In the genomic region with DNA sequence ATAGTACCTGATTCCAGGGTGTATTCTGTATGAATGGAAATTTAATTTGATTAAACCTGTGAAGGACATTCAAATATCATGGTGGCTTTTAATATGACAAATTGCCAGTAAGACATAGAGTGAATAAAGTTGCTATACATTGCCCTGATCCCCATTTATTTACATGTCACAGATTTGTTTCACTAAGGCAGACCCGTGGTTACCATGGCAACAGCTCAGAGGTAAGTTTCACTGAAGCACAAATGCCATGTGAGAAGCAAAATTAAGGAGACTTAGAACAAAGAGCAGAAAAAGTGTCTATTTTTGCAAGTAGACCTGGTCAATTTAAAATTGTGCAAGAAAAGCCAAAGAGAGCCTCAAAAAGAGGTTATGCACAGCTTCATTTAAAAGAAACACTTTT, we compare ENCODE assay signal across 15 cellular contexts.
DNase-seq lines count a peak whose midpoint lies in the region; ATAC-seq and TF ChIP-seq lines count a peak whose summit lies in the region.
"Had no signal": no experiment of that assay in that cellular context is flagged by ENCODE, and none has a peak within 500 bp of the region (broad histone marks: within the 10 kb centered on the region; RNA-seq: fewer than 3 reads in every experiment).

No MANE protein-coding gene starts in this region.

- TF ChIP-seq EP300 in upper lobe of left lung (IDR thresholded peaks at IDR 0.05), result no peak

- H3K4me1 Mint-ChIP-seq in GM23338 (peaks cover 10% of the 10 kb centered on the region), endodermal cell (peaks cover 16% of the 10 kb centered on the region)
- H3K4me1 Mint-ChIP-seq: T-helper 17 cell had no signal

- H3K9me3 Mint-ChIP-seq in GM23338 (no peaks in the 10 kb centered on the region), endodermal cell (no peaks in the 10 kb centered on the region)
- H3K9me3 Mint-ChIP-seq: H9 had no signal

- no peaks in the 10 kb centered on the region for H4K20me1 ChIP-seq in GM23338 (replicated peaks; ENCODE audit: insufficient read depth)

- H3K4me3 ChIP-seq in GM23338 (no peak overlapping the region), mesendoderm (ENCODE audit: low read length) (no peak overlapping the region), upper lobe of left lung (no peak overlapping the region), endodermal cell (ENCODE audit: low read length) (no peak overlapping the region)
- H3K4me3 ChIP-seq: A549 had no signal

- H3K36me3 Mint-ChIP-seq in GM23338 (ENCODE audit: low read depth) (no peaks in the 10 kb centered on the region), endodermal cell (ENCODE audit: low read depth) (no peaks in the 10 kb centered on the region)

- H2BK15ac ChIP-seq in mesendoderm (replicated peaks; ENCODE audit: low read depth), result no peak overlapping the region

- ATAC-seq in GM23338 (no peak), GM21619 (IDR thresholded peaks at IDR 0.05; ENCODE audit: unreplicated experiment) (no peak), upper lobe of left lung (ENCODE audit: low FRiP score in 2 of 2) (no peak)
- ATAC-seq: A549, T-helper 17 cell had no signal

- no peak overlapping the region for H2BK5ac ChIP-seq in mesendoderm (ENCODE audit: low read length)

- H3K27me3 ChIP-seq in GM23338 (ENCODE audit: insufficient read depth), result no peaks in the 10 kb centered on the region
- no peaks in the 10 kb centered on the region for H3K27me3 ChIP-seq in mesendoderm (ENCODE audit: insufficient read depth, low read length, poor library complexity)
- no peaks in the 10 kb centered on the region for H3K27me3 ChIP-seq in upper lobe of left lung
- H3K27me3 ChIP-seq in endodermal cell (ENCODE audit: control insufficient read depth, insufficient read depth, low read length, poor library complexity, severe bottlenecking), result no peaks in the 10 kb centered on the region

- H4K8ac ChIP-seq in mesendoderm (ENCODE audit: low read depth, low read length), result no peak overlapping the region

- no CpG with 5 or more reads among the region's 1 CpG for WGBS in mesendoderm (ENCODE audit: extremely low coverage, insufficient coverage, low lambda C conversion rate)
- WGBS in upper lobe of left lung, 2 donors, result 39 to 55% methylated on average over 1 of the region's 1 CpG
- 82 to 100% methylated on average over 1 of the region's 1 CpG for WGBS in endodermal cell (ENCODE audit: insufficient coverage in 1 of 2, insufficient read length in 1 of 2), 2 experiments

- H3K56ac ChIP-seq in mesendoderm (ENCODE audit: low read length), result no peak overlapping the region

- no peaks in the 10 kb centered on the region for H3K36me3 ChIP-seq in GM23338 (ENCODE audit: insufficient read depth)
- H3K36me3 ChIP-seq in mesendoderm (ENCODE audit: control insufficient read depth, insufficient read depth, low read length), result no peaks in the 10 kb centered on the region
- no peaks in the 10 kb centered on the region for H3K36me3 ChIP-seq in upper lobe of left lung
- no peaks in the 10 kb centered on the region for H3K36me3 ChIP-seq in endodermal cell (ENCODE audit: control insufficient read depth, insufficient read depth, low read length)

- no peak overlapping the region for H3K18ac ChIP-seq in mesendoderm (ENCODE audit: low read length)

- no peaks in the 10 kb centered on the region for H3F3A ChIP-seq in GM23338 (replicated peaks; ENCODE audit: low read depth)

- H3K9me3 ChIP-seq in upper lobe of left lung (no peaks in the 10 kb centered on the region), endodermal cell (ENCODE audit: control insufficient read depth, low read length) (no peaks in the 10 kb centered on the region)
- H3K9me3 ChIP-seq: A549 had no signal

- H3K23ac ChIP-seq in mesendoderm (ENCODE audit: low read length), result no peak overlapping the region

- H4K5ac ChIP-seq in mesendoderm (ENCODE audit: low read length), result no peak overlapping the region

- H3K79me1 ChIP-seq in mesendoderm (ENCODE audit: low read length), result no peaks in the 10 kb centered on the region

- no peaks in the 10 kb centered on the region; the same call in 1 of the 2 replicates for H3K9me2 ChIP-seq in GM23338 (ENCODE audit: insufficient read depth)

- H3K4me3 Mint-ChIP-seq in GM23338, result no peak overlapping the region
- H3K4me3 Mint-ChIP-seq in endodermal cell, result no peak overlapping the region
- H3K4me3 Mint-ChIP-seq: H9, T-helper 17 cell had no signal

- H2BK120ac ChIP-seq in mesendoderm (ENCODE audit: low read depth, low read length), result no peak overlapping the region

- H3K27ac Mint-ChIP-seq in GM23338, result no peak overlapping the region
- no peak overlapping the region for H3K27ac Mint-ChIP-seq in endodermal cell
- H3K27ac Mint-ChIP-seq: H9, T-helper 17 cell had no signal

- TF ChIP-seq POLR2A in upper lobe of left lung (IDR thresholded peaks at IDR 0.05), result no peak

- DNase-seq in NCI-H2227 (lab: John Stamatoyannopoulos, UW; ENCODE audit: unreplicated experiment) (peak; percentile 30), NCI-H2227 treated with DMSO at 0.1 percent for 48 hours (lab: John Stamatoyannopoulos, UW) (no peak), GM23338 (ENCODE audit: low spot score) (peak; percentile 30), NCI-H524 (lab: John Stamatoyannopoulos, UW) (peak; percentile 55 to 80), mesendoderm (peak; percentile 26), upper lobe of left lung (no peak), endodermal cell (no peak)
- DNase-seq: H9, Kasumi-1, NCI-H1694, NCI-H510A treated with DMSO at 0.1 percent for 48 hours, SIG-M5, T-helper 17 cell had no signal

- H3K4me2 ChIP-seq in GM23338 (no peak overlapping the region), mesendoderm (ENCODE audit: low read length) (no peak overlapping the region)
- H3K4me2 ChIP-seq: A549 had no signal

- H3K27ac ChIP-seq in GM23338 (ENCODE audit: low read depth), result no peak overlapping the region
- H3K27ac ChIP-seq in mesendoderm (ENCODE audit: low read depth, low read length), result no peak overlapping the region
- H3K27ac ChIP-seq in upper lobe of left lung, result no peak overlapping the region
- H3K27ac ChIP-seq in endodermal cell (ENCODE audit: low read depth, low read length), result no peak overlapping the region
- H3K27ac ChIP-seq: A549 had no signal

- TF ChIP-seq CTCF in GM23338 (conservative IDR thresholded peaks at IDR 0.05; ENCODE audit: low read depth in 2 of 2) (no peak), upper lobe of left lung (IDR thresholded peaks at IDR 0.05) (no peak), endodermal cell (conservative IDR thresholded peaks at IDR 0.05) (no peak)

- H2AFZ ChIP-seq in GM23338, result no peak overlapping the region

- no peaks in the 10 kb centered on the region for H3K79me2 ChIP-seq in GM23338 (replicated peaks; ENCODE audit: insufficient read depth)
- H3K79me2 ChIP-seq in mesendoderm (ENCODE audit: control insufficient read depth, insufficient read depth, low read length), result no peaks in the 10 kb centered on the region

- H3K4ac ChIP-seq in mesendoderm (ENCODE audit: low read depth, low read length), result no peak overlapping the region

- H3K9ac ChIP-seq in mesendoderm (ENCODE audit: low read length) (no peak overlapping the region), endodermal cell (ENCODE audit: extremely low read depth, low read length, poor library complexity, severe bottlenecking) (no peak overlapping the region)

- no peak overlapping the region for H2AK5ac ChIP-seq in mesendoderm (ENCODE audit: low read length)

- H3K4me1 ChIP-seq in GM23338 (ENCODE audit: insufficient read depth) (no peaks in the 10 kb centered on the region), mesendoderm (ENCODE audit: control insufficient read depth, low read depth, low read length) (no peaks in the 10 kb centered on the region), upper lobe of left lung (no peaks in the 10 kb centered on the region), endodermal cell (ENCODE audit: control insufficient read depth, insufficient read depth, low read length) (peaks cover 8% of the 10 kb centered on the region)
- H3K4me1 ChIP-seq: A549 had no signal

- H3K27me3 Mint-ChIP-seq in GM23338 (ENCODE audit: insufficient read depth, low read depth, poor library complexity), result no peaks in the 10 kb centered on the region
- H3K27me3 Mint-ChIP-seq in endodermal cell (ENCODE audit: insufficient read depth), result no peaks in the 10 kb centered on the region

TF ChIP-seq in GM23338, 12 proteins besides CTCF, POLR2A, EP300 and RAD21:
- no peak for TF ChIP-seq CREB1 (CRISPR knock-in tag; IDR thresholded peaks at IDR 0.05; ENCODE audit: low read depth)
- TF ChIP-seq POLR2AphosphoS5 (IDR thresholded peaks at IDR 0.05; ENCODE audit: low read depth), result no peak
- TF ChIP-seq JUNB (IDR thresholded peaks at IDR 0.05; ENCODE audit: unreplicated experiment), result no peak

Comparison
In these comparisons a context has a peak if more than half of its experiments do, and no peak if none do; other contexts are left out.
1. DNase-seq: peak in NCI-H2227 (single experiment), GM23338 (single experiment), NCI-H524 (2 of 2) and mesendoderm (single experiment); none in NCI-H2227 treated with DMSO at 0.1 percent for 48 hours (single experiment), upper lobe of left lung (0 of 2) and endodermal cell (single experiment).